ENCODE assay signal across 26 cellular contexts in genomic region chr1:151638812-151639211, GRCh38. TPM values are rescaled to one million over a fixed set of nuclear protein-coding genes. Genes with fewer than 3 reads are reported as not detected.
DNase-seq lines count a peak whose midpoint lies in the region; ATAC-seq and TF ChIP-seq lines count a peak whose summit lies in the region.
"Had no signal": no experiment of that assay in that cellular context is flagged by ENCODE, and none has a peak within 500 bp of the region (broad histone marks: within the 10 kb centered on the region; RNA-seq: fewer than 3 reads in every experiment).

No MANE protein-coding gene starts in this region.

- BruUV-seq in Panc1 (replicated peaks; lab: Mats Ljungman, UMichigan), result no TSS peak

- H3K9me3 Mint-ChIP-seq in CD14-positive monocyte, result no peaks in the 10 kb centered on the region
- no peaks in the 10 kb centered on the region for H3K9me3 Mint-ChIP-seq in dendritic cell treated with granulocyte-macrophage colony-stimulating factor and Interleukin-4, amounts not matched to agents 40 ng/mL and 50 ng/mL, for 4 days
- H3K9me3 Mint-ChIP-seq: CD4-positive, CD25-positive, alpha-beta regulatory T cell; GM23338; stimulated activated naive CD8-positive, alpha-beta T cell treated with anti-CD3 and anti-CD28 coated beads, Interleukin-15, amount 100 ng/mL, for 72 hours had no signal

- H3K9me3 ChIP-seq in Panc1 (ENCODE audit: control insufficient read depth, insufficient read depth, low read depth, low read length) (no peaks in the 10 kb centered on the region), mesodermal cell (ENCODE audit: control insufficient read depth, low read length) (no peaks in the 10 kb centered on the region), Peyer's patch (no peaks in the 10 kb centered on the region), vagina (no peaks in the 10 kb centered on the region), left ventricle myocardium inferior (replicated peaks) (no peaks in the 10 kb centered on the region)
- H3K9me3 ChIP-seq: psoas muscle, SK-N-SH, thyroid gland had no signal

- TF ChIP-seq POLR2A in Peyer's patch (IDR thresholded peaks at IDR 0.05), result no peak
- no peak for TF ChIP-seq POLR2A in vagina (IDR thresholded peaks at IDR 0.05)

- WGBS in mesodermal cell (ENCODE audit: insufficient coverage in 2 of 2), 2 experiments, result 90% methylated on average over 7 of the region's 9 CpGs; no CpG with 5 or more reads in 1 of the 2 experiments

- TF ChIP-seq CTCF in CD14-positive monocyte (IDR thresholded peaks at IDR 0.05) (no peak), Panc1 (IDR thresholded peaks at IDR 0.05) (no peak), Peyer's patch (IDR thresholded peaks at IDR 0.05) (no peak), vagina (IDR thresholded peaks at IDR 0.05) (no peak), left ventricle myocardium inferior (IDR thresholded peaks at IDR 0.05; ENCODE audit: borderline replicate concordance) (no peak)

- ATAC-seq in Panc1, result peak; percentile 72
- ATAC-seq: activated CD8-positive, alpha-beta T cell treated with anti-CD3 and anti-CD28 coated beads, Interleukin-2, amount 10 ng/mL, durations not matched to agents 7 days and 5 days; GM23338; psoas muscle; stimulated activated naive CD8-positive, alpha-beta T cell treated with anti-CD3 and anti-CD28 coated beads, Interleukin-15, amount 100 ng/mL, for 72 hours had no signal

- peak overlapping the region in 5 of 7 donors; percentile 27 to 77 (median 44) for H3K27ac Mint-ChIP-seq in CD14-positive monocyte
- H3K27ac Mint-ChIP-seq in dendritic cell treated with granulocyte-macrophage colony-stimulating factor and Interleukin-4, amounts not matched to agents 40 ng/mL and 50 ng/mL, for 4 days, result peak overlapping the region; percentile 35
- H3K27ac Mint-ChIP-seq: activated CD8-positive, alpha-beta T cell treated with anti-CD3 and anti-CD28 coated beads, Interleukin-2, amount 10 ng/mL, durations not matched to agents 7 days and 5 days; activated naive CD8-positive, alpha-beta T cell; GM23338; stimulated activated naive CD8-positive, alpha-beta T cell treated with anti-CD3 and anti-CD28 coated beads, Interleukin-15, amount 100 ng/mL, for 72 hours had no signal

- DNase-seq in CD14-positive monocyte (ENCODE audit: low spot score) (no peak), Panc1 (ENCODE audit: low read depth, low spot score) (no peak), Peyer's patch (no peak), vagina (ENCODE audit: extremely low spot score in 2 of 2) (no peak), iPS-NIHi7 (ENCODE audit: extremely low spot score) (no peak), left ventricle myocardium inferior (no peak)
- DNase-seq: 8988T; activated CD8-positive, alpha-beta T cell treated with anti-CD3 and anti-CD28 coated beads, Interleukin-2, amount 10 ng/mL, durations not matched to agents 7 days and 5 days; aorta; CD4-positive, CD25-positive, alpha-beta regulatory T cell; central memory CD4-positive, alpha-beta T cell; dorsolateral prefrontal cortex; NCI-H1105; NCI-H2029; NCI-H69; psoas muscle; RPMI8226; SK-N-SH; stimulated activated naive CD8-positive, alpha-beta T cell treated with anti-CD3 and anti-CD28 coated beads, Interleukin-15, amount 100 ng/mL, for 72 hours; T-helper 2 cell; thyroid gland had no signal

- peak overlapping the region; percentile 56 for H3K27ac ChIP-seq in Panc1 (ENCODE audit: low read length)
- H3K27ac ChIP-seq in mesodermal cell (ENCODE audit: low read depth, low read length, severe bottlenecking), result peak overlapping the region; percentile 70
- H3K27ac ChIP-seq in Peyer's patch, result no peak overlapping the region
- no peak overlapping the region for H3K27ac ChIP-seq in vagina
- no peak overlapping the region for H3K27ac ChIP-seq in left ventricle myocardium inferior (replicated peaks)
- H3K27ac ChIP-seq: epithelial cell of prostate, psoas muscle, thyroid gland had no signal

- H3K4me3 ChIP-seq in Panc1 (ENCODE audit: low read depth in 2 of 2, low read length in 2 of 2), result 0 out of 4 replicates have a peak overlapping the region, but pooled peaks of 1 of the 2 experiments have one; percentile 3
- H3K4me3 ChIP-seq in mesodermal cell (ENCODE audit: extremely low read depth, insufficient read depth, low read length, poor library complexity, severe bottlenecking), result no peak overlapping the region
- H3K4me3 ChIP-seq in Peyer's patch, result no peak overlapping the region
- no peak overlapping the region for H3K4me3 ChIP-seq in vagina
- H3K4me3 ChIP-seq in left ventricle myocardium inferior, result no peak overlapping the region
- H3K4me3 ChIP-seq: dorsolateral prefrontal cortex, GM23338, psoas muscle, thyroid gland had no signal

- H3K4me1 ChIP-seq in Panc1 (ENCODE audit: control insufficient read depth, insufficient read depth, low read length), result peaks cover 30% of the 10 kb centered on the region
- H3K4me1 ChIP-seq in mesodermal cell (ENCODE audit: control insufficient read depth, insufficient read depth, low read length, poor library complexity, severe bottlenecking), result peaks cover 28% of the 10 kb centered on the region
- peaks cover 0 to 17% (median 0%) of the 10 kb centered on the region in 4 donors for H3K4me1 ChIP-seq in Peyer's patch
- H3K4me1 ChIP-seq in vagina, result peaks cover 16% of the 10 kb centered on the region
- H3K4me1 ChIP-seq in left ventricle myocardium inferior, result peaks cover 28% of the 10 kb centered on the region

- no peak overlapping the region for H3K4me3 Mint-ChIP-seq in CD14-positive monocyte
- no peak overlapping the region for H3K4me3 Mint-ChIP-seq in dendritic cell treated with granulocyte-macrophage colony-stimulating factor and Interleukin-4, amounts not matched to agents 40 ng/mL and 50 ng/mL, for 4 days
- H3K4me3 Mint-ChIP-seq: activated CD8-positive, alpha-beta T cell treated with anti-CD3 and anti-CD28 coated beads, Interleukin-2, amount 10 ng/mL, durations not matched to agents 7 days and 5 days; activated naive CD8-positive, alpha-beta T cell; CD4-positive, CD25-positive, alpha-beta regulatory T cell; GM23338; stimulated activated naive CD8-positive, alpha-beta T cell treated with anti-CD3 and anti-CD28 coated beads, Interleukin-15, amount 100 ng/mL, for 72 hours had no signal

- POLR2A ChIA-PET in Panc1 (lab: Charles Lee), result no interaction called here

- no peaks in the 10 kb centered on the region for H3K27me3 Mint-ChIP-seq in CD14-positive monocyte (ENCODE audit: low read depth in 3 of 3)
- H3K27me3 Mint-ChIP-seq in dendritic cell treated with granulocyte-macrophage colony-stimulating factor and Interleukin-4, amounts not matched to agents 40 ng/mL and 50 ng/mL, for 4 days, result no peaks in the 10 kb centered on the region
- H3K27me3 Mint-ChIP-seq: activated naive CD8-positive, alpha-beta T cell; CD4-positive, CD25-positive, alpha-beta regulatory T cell; stimulated activated naive CD8-positive, alpha-beta T cell treated with anti-CD3 and anti-CD28 coated beads, Interleukin-15, amount 100 ng/mL, for 72 hours had no signal

- peaks cover 20 to 24% of the 10 kb centered on the region in 2 donors for H3K36me3 Mint-ChIP-seq in CD14-positive monocyte
- H3K36me3 Mint-ChIP-seq in dendritic cell treated with granulocyte-macrophage colony-stimulating factor and Interleukin-4, amounts not matched to agents 40 ng/mL and 50 ng/mL, for 4 days (ENCODE audit: low read depth), result peaks cover 25% of the 10 kb centered on the region

- intact Hi-C loops in CD14-positive monocyte (cut with micrococcal nuclease), result no loop called here
- intact Hi-C loops in Panc1 (cut with micrococcal nuclease; ENCODE audit: unreplicated experiment), result no loop called here
- intact Hi-C loops in dendritic cell treated with granulocyte-macrophage colony-stimulating factor and Interleukin-4, amounts not matched to agents 40 ng/mL and 50 ng/mL, for 4 days (cut with micrococcal nuclease), result loop anchor here (10.0 kb wide), 1 partner anchor 46 kb away; no protein-coding TSS in a partner anchor
- intact Hi-C loops in vagina (cut with DNase I), result no loop called here
- intact Hi-C loops in left ventricle myocardium inferior (cut with micrococcal nuclease), result no loop called here

- in situ Hi-C loops in Panc1 (cut with HindIII; ENCODE audit: low pct_unique_long_range_greater_than_20kb, low sequenced_read_pairs), result no loop called here

- H3K36me3 ChIP-seq in Panc1 (ENCODE audit: control insufficient read depth, insufficient read depth, low read length), result no peaks in the 10 kb centered on the region
- peaks cover 9% of the 10 kb centered on the region for H3K36me3 ChIP-seq in mesodermal cell (ENCODE audit: control insufficient read depth, insufficient read depth, low read length)
- H3K36me3 ChIP-seq in Peyer's patch, result no peaks in the 10 kb centered on the region
- H3K36me3 ChIP-seq in vagina, result no peaks in the 10 kb centered on the region
- H3K36me3 ChIP-seq in left ventricle myocardium inferior, result peaks cover 6% of the 10 kb centered on the region
- H3K36me3 ChIP-seq: thyroid gland had no signal

- H3K27me3 ChIP-seq in Panc1 (ENCODE audit: control insufficient read depth, insufficient read depth, low read length), result no peaks in the 10 kb centered on the region
- no peaks in the 10 kb centered on the region for H3K27me3 ChIP-seq in Peyer's patch
- H3K27me3 ChIP-seq in vagina, result no peaks in the 10 kb centered on the region
- no peaks in the 10 kb centered on the region for H3K27me3 ChIP-seq in left ventricle myocardium inferior (ENCODE audit: low read depth)
- H3K27me3 ChIP-seq: dorsolateral prefrontal cortex, thyroid gland had no signal

- CTCF ChIA-PET in Panc1 (lab: Charles Lee), result no interaction called here

- peaks cover 22% of the 10 kb centered on the region for H3K4me1 Mint-ChIP-seq in CD14-positive monocyte
- peaks cover 27% of the 10 kb centered on the region for H3K4me1 Mint-ChIP-seq in dendritic cell treated with granulocyte-macrophage colony-stimulating factor and Interleukin-4, amounts not matched to agents 40 ng/mL and 50 ng/mL, for 4 days (ENCODE audit: low read depth)

RNA-seq across cellular contexts. Expression of gene SNX27, which starts 27.0 kb away (rescaled TPM):
- polyA plus RNA-seq in CD14-positive monocyte, result 10 to 100 TPM; 40.1 to 47.6 TPM
- total RNA-seq in Panc1 (2021; ENCODE audit: unreplicated experiment) (58.4 TPM), Peyer's patch (10 to 100 TPM; 24.0 to 50.3 (median 35.1) TPM), vagina (50.6 TPM), left ventricle myocardium inferior (31.8 TPM)
- polyA plus RNA-seq in Panc1 (2012; ENCODE audit: insufficient read length), result 11.4 TPM
- polyA plus RNA-seq in mesodermal cell (2013, experiment 1 of 2), result 20.8 TPM
- 18.8 TPM for polyA plus RNA-seq in mesodermal cell (2013, experiment 2 of 2)

Comparison
In these comparisons a context has a peak if more than half of its experiments do, and no peak if none do; other contexts are left out.
1. H3K27ac ChIP-seq: peak in Panc1 (single experiment) and mesodermal cell (single experiment); none in Peyer's patch (0 of 4), vagina (single experiment) and left ventricle myocardium inferior (single experiment).